Comparison of ENCODE assay signal across 1 cellular context in the genomic region with DNA sequence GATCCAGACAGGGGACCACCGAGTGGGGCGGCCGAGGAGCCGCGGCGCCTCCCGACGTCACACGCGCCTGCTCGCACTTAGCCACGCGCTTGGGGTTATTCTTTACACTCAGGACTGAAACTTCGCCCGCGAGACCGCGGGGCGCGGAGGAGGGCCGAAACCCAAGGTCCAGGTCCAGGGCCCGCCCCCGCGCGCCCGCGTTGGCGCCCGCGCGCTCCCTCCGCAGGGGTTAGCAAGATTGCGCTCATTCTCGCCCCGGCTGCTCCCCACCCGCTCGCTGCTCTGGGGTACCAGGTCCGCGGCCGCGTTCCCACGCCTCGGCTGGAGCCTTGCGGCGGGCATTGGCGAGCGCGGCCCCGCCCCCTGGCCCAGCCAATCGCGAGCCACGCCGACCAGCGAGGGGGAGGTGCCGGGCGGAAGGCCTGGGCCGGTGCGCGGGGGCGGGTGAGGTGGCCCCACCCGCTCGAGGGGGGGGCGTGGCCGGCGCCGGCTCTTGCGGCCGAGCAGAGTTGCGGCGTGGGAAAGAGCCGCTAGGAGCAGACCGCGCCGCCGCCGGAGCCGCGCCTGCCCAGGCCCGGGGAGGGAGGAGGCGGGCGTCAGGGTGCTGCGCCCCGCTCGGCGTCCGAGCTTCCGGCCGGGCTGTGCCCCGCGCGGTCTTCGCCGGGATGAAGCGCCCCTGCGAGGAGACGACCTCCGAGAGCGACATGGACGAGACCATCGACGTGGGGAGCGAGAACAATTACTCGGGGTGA.
TF ChIP-seq lines count a peak whose summit lies in the region.

A gene (plus strand): TSS at position 521 of the 752 bp plus-strand sequence. CDS start 145 bp downstream, at position 666.

TF ChIP-seq in HepG2, 621 proteins besides CTCF, POLR2A, EP300 and RAD21 (continued from another document and continues in another):
- TF ChIP-seq SMAD3 (CRISPR knock-in tag; IDR thresholded peaks at IDR 0.05) (0 out of 2 replicates have a peak, but pooled peaks have one; percentile 25), KLF16 (CRISPR knock-in tag; IDR thresholded peaks at IDR 0.05) (peak in 1 of 2 experiments; percentile 87; a peak in 2 of 4 replicates), ZBTB42 (CRISPR knock-in tag; IDR thresholded peaks at IDR 0.05) (no peak), ZBTB7B (CRISPR knock-in tag; IDR thresholded peaks at IDR 0.05) (peak; percentile 11; the same call in 1 of the 2 replicates), HNRNPK (IDR thresholded peaks at IDR 0.05; ENCODE audit: low read depth, low read length, poor library complexity, severe bottlenecking) (peak; percentile 28), ZNF737 (CRISPR knock-in tag; IDR thresholded peaks at IDR 0.05; ENCODE audit: borderline replicate concordance) (no peak), ZBTB8A (CRISPR knock-in tag; IDR thresholded peaks at IDR 0.05; ENCODE audit: borderline replicate concordance, low read depth) (peak; percentile 32; the same call in 1 of the 2 replicates), ZNF883 (CRISPR knock-in tag; IDR thresholded peaks at IDR 0.05; ENCODE audit: not compliant biosample characterization) (peak; percentile 83), ZNF160 (CRISPR knock-in tag; IDR thresholded peaks at IDR 0.05) (peak; percentile 83; the same call in 1 of the 2 replicates), MXD4 (CRISPR knock-in tag; IDR thresholded peaks at IDR 0.05) (no peak), ARHGAP35 (CRISPR knock-in tag; IDR thresholded peaks at IDR 0.05; ENCODE audit: borderline replicate concordance) (no peak), ZNF660 (CRISPR knock-in tag; IDR thresholded peaks at IDR 0.05; ENCODE audit: borderline replicate concordance, low read depth) (no peak), ZNF563 (CRISPR knock-in tag; IDR thresholded peaks at IDR 0.05) (peak; percentile 83), BHLHE40 (IDR thresholded peaks at IDR 0.05; ENCODE audit: low read length) (no peak), POGZ (CRISPR knock-in tag; IDR thresholded peaks at IDR 0.05) (peak; percentile 41; the same call in 1 of the 2 replicates), ZNF343 (CRISPR knock-in tag; IDR thresholded peaks at IDR 0.05) (0 out of 2 replicates have a peak, but pooled peaks have one; percentile 47), U2AF2 (IDR thresholded peaks at IDR 0.05; ENCODE audit: low read depth, low read length) (no peak), U2AF1 (optimal IDR thresholded peaks at IDR 0.05; ENCODE audit: low read depth, low read length) (no peak), ZZZ3 (CRISPR knock-in tag; IDR thresholded peaks at IDR 0.05; ENCODE audit: borderline replicate concordance) (peak; percentile 86; the same call in 1 of the 2 replicates), GFI1 (CRISPR knock-in tag; IDR thresholded peaks at IDR 0.05; ENCODE audit: borderline replicate concordance) (peak; percentile 32; the same call in 1 of the 2 replicates), MEIS1 (CRISPR knock-in tag; IDR thresholded peaks at IDR 0.05; ENCODE audit: borderline replicate concordance) (no peak; the same call in 1 of the 2 replicates), ZNF841 (CRISPR knock-in tag; IDR thresholded peaks at IDR 0.05; ENCODE audit: borderline replicate concordance) (no peak), BORCS8-MEF2B (CRISPR knock-in tag; IDR thresholded peaks at IDR 0.05) (no peak; the same call in 1 of the 2 replicates), KAT8 (CRISPR knock-in tag; IDR thresholded peaks at IDR 0.05) (no peak)
- TF ChIP-seq, protein P1, sequence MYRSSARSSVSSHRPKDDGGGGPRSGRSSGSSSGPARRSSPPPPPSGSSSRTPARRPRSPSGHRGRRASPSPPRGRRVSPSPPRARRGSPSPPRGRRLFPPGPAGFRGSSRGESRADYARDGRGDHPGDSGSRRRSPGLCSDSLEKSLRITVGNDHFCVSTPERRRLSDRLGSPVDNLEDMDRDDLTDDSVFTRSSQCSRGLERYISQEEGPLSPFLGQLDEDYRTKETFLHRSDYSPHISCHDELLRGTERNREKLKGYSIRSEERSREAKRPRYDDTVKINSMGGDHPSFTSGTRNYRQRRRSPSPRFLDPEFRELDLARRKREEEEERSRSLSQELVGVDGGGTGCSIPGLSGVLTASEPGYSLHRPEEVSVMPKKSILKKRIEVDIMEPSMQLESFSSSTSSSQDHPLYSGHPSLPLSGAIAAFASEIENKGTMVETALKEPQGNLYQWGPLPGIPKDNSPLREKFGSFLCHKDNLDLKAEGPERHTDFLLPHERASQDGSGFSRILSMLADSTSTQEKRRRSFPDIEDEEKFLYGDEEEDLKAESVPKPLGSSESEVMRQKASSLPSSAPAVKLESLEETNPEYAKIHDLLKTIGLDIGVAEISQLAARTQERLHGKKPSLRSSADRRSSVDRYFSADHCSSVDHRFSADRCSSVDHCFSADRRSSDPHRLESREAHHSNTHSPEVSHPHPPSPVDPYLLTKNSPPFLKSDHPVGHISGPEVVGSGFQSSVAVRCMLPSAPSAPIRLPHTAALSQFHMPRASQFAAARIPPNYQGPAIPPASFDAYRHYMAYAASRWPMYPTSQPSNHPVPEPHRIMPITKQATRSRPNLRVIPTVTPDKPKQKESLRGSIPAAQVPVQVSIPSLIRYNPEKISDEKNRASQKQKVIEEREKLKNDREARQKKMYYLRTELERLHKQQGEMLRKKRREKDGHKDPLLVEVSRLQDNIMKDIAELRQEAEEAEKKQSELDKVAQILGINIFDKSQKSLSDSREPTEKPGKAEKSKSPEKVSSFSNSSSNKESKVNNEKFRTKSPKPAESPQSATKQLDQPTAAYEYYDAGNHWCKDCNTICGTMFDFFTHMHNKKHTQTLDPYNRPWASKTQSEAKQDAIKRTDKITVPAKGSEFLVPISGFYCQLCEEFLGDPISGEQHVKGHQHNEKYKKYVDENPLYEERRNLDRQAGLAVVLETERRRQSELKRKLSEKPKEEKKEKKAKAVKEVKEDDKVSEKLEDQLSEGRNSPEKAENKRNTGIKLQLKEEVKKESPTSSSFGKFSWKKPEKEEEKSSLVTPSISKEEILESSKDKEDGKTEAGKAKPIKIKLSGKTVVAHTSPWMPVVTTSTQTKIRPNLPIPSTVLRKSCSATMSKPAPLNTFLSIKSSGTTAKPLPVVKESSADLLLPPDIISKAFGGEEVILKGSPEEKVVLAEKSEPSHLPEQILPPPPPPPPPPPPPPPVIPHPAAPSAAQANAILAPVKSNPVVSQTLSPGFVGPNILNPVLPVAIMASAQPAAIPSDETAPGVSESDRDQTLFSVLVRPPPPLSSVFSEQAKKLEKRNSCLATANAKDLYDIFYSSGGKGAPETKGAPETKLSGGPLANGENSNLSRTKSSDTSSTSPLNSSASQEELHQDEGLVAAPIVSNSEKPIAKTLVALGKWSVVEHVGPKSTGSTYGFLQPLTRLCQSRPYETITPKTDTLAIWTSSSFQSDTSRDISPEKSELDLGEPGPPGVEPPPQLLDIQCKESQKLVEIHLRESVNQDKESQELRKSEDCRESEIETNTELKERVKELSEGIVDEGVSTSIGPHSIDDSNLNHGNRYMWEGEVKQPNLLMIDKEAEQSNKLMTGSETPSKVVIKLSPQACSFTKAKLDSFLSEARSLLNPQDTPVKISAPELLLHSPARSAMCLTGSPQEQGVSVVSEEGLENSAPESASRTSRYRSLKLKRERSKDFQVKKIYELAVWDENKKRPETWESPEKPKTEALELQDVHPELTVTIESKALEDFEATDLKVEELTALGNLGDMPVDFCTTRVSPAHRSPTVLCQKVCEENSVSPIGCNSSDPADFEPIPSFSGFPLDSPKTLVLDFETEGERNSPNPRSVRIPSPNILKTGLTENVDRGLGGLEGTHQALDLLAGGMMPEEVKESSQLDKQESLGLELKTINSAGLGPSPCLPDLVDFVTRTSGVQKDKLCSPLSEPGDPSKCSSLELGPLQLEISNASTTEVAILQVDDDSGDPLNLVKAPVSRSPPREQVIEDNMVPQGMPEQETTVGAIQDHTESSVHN (CRISPR knock-in tag; IDR thresholded peaks at IDR 0.05), result no peak
- TF ChIP-seq, protein P2, sequence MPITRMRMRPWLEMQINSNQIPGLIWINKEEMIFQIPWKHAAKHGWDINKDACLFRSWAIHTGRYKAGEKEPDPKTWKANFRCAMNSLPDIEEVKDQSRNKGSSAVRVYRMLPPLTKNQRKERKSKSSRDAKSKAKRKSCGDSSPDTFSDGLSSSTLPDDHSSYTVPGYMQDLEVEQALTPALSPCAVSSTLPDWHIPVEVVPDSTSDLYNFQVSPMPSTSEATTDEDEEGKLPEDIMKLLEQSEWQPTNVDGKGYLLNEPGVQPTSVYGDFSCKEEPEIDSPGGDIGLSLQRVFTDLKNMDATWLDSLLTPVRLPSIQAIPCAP (CRISPR knock-in tag; IDR thresholded peaks at IDR 0.05; ENCODE audit: low read depth), result 0 out of 2 replicates have a peak, but pooled peaks have one; percentile 11
- TF ChIP-seq, protein P3, sequence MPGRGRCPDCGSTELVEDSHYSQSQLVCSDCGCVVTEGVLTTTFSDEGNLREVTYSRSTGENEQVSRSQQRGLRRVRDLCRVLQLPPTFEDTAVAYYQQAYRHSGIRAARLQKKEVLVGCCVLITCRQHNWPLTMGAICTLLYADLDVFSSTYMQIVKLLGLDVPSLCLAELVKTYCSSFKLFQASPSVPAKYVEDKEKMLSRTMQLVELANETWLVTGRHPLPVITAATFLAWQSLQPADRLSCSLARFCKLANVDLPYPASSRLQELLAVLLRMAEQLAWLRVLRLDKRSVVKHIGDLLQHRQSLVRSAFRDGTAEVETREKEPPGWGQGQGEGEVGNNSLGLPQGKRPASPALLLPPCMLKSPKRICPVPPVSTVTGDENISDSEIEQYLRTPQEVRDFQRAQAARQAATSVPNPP (CRISPR knock-in tag; IDR thresholded peaks at IDR 0.05), result peak; percentile 31; the same call in 1 of the 2 replicates
- TF ChIP-seq, protein P4, sequence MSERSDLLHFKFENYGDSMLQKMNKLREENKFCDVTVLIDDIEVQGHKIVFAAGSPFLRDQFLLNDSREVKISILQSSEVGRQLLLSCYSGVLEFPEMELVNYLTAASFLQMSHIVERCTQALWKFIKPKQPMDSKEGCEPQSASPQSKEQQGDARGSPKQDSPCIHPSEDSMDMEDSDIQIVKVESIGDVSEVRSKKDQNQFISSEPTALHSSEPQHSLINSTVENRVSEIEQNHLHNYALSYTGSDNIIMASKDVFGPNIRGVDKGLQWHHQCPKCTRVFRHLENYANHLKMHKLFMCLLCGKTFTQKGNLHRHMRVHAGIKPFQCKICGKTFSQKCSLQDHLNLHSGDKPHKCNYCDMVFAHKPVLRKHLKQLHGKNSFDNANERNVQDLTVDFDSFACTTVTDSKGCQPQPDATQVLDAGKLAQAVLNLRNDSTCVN (CRISPR knock-in tag; IDR thresholded peaks at IDR 0.05; ENCODE audit: borderline replicate concordance), result no peak; the same call in 1 of the 2 replicates
- TF ChIP-seq, protein P5, sequence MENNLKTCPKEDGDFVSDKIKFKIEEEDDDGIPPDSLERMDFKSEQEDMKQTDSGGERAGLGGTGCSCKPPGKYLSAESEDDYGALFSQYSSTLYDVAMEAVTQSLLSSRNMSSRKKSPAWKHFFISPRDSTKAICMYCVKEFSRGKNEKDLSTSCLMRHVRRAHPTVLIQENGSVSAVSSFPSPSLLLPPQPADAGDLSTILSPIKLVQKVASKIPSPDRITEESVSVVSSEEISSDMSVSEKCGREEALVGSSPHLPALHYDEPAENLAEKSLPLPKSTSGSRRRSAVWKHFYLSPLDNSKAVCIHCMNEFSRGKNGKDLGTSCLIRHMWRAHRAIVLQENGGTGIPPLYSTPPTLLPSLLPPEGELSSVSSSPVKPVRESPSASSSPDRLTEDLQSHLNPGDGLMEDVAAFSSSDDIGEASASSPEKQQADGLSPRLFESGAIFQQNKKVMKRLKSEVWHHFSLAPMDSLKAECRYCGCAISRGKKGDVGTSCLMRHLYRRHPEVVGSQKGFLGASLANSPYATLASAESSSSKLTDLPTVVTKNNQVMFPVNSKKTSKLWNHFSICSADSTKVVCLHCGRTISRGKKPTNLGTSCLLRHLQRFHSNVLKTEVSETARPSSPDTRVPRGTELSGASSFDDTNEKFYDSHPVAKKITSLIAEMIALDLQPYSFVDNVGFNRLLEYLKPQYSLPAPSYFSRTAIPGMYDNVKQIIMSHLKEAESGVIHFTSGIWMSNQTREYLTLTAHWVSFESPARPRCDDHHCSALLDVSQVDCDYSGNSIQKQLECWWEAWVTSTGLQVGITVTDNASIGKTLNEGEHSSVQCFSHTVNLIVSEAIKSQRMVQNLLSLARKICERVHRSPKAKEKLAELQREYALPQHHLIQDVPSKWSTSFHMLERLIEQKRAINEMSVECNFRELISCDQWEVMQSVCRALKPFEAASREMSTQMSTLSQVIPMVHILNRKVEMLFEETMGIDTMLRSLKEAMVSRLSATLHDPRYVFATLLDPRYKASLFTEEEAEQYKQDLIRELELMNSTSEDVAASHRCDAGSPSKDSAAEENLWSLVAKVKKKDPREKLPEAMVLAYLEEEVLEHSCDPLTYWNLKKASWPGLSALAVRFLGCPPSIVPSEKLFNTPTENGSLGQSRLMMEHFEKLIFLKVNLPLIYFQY (CRISPR knock-in tag; IDR thresholded peaks at IDR 0.05; ENCODE audit: borderline replicate concordance), result no peak
- TF ChIP-seq, protein P6, sequence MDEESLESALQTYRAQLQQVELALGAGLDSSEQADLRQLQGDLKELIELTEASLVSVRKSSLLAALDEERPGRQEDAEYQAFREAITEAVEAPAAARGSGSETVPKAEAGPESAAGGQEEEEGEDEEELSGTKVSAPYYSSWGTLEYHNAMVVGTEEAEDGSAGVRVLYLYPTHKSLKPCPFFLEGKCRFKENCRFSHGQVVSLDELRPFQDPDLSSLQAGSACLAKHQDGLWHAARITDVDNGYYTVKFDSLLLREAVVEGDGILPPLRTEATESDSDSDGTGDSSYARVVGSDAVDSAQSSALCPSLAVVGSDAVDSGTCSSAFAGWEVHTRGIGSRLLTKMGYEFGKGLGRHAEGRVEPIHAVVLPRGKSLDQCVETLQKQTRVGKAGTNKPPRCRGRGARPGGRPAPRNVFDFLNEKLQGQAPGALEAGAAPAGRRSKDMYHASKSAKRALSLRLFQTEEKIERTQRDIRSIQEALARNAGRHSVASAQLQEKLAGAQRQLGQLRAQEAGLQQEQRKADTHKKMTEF (CRISPR knock-in tag; IDR thresholded peaks at IDR 0.05), result peak; percentile 59; the same call in 1 of the 2 replicates
- TF ChIP-seq, protein P7, sequence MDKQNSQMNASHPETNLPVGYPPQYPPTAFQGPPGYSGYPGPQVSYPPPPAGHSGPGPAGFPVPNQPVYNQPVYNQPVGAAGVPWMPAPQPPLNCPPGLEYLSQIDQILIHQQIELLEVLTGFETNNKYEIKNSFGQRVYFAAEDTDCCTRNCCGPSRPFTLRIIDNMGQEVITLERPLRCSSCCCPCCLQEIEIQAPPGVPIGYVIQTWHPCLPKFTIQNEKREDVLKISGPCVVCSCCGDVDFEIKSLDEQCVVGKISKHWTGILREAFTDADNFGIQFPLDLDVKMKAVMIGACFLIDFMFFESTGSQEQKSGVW (CRISPR knock-in tag; IDR thresholded peaks at IDR 0.05; ENCODE audit: borderline replicate concordance), result no peak
- TF ChIP-seq, protein P8, sequence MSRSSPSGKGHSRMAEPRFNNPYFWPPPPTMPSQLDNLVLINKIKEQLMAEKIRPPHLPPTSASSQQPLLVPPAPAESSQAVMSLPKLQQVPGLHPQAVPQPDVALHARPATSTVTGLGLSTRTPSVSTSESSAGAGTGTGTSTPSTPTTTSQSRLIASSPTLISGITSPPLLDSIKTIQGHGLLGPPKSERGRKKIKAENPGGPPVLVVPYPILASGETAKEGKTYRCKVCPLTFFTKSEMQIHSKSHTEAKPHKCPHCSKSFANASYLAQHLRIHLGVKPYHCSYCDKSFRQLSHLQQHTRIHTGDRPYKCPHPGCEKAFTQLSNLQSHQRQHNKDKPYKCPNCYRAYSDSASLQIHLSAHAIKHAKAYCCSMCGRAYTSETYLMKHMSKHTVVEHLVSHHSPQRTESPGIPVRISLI (CRISPR knock-in tag; IDR thresholded peaks at IDR 0.05; ENCODE audit: borderline replicate concordance), result 0 out of 2 replicates have a peak, but pooled peaks have one; percentile 22
